ENCODE assay signal across 1 cellular context in the genomic region with DNA sequence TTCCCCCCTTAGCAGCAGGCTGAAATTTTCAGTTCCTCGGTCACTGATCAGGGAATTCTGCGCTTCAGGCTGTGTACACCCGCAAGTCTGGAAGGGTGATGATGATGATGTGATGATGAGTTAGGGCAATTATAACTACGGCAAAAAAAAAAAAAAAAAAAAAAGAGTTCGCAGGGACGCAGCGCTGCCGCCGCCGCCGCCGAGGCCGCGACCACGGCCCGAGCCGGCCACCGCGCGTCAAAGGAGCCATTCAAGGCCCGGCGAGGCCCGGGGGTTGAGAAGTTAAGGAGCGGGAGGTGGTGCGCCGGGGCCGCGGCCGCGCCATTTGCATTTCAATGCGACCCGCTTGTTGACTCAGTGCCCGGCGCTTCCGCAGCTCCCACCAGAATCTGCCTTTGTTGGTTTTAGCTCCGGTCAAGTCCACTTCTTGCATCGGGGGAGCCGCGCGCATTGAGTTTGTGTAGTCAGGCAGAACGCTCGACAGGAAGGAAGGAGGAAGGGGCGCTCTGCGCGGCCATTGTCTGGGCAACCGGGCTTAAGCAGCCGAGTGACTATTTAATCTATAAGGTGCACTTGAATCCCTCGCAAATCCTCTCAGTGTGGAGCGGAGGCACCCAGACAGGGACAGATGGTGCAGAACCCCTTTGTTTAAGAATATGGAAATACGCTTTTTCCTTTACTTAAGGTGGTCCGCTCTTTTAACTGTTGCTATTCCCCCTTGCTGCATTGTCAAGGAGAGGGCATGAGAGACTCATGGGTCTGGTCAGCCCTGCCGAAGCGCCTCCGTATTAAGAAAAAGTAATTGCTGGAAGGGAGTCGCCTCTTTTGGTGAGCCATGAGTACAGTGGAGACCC.
TF ChIP-seq lines count a peak whose summit lies in the region.

No MANE protein-coding gene starts in this region.

TF ChIP-seq in SK-N-SH, 30 proteins besides CTCF, POLR2A, EP300 and RAD21 (continued from another document):
- TF ChIP-seq, protein P1, sequence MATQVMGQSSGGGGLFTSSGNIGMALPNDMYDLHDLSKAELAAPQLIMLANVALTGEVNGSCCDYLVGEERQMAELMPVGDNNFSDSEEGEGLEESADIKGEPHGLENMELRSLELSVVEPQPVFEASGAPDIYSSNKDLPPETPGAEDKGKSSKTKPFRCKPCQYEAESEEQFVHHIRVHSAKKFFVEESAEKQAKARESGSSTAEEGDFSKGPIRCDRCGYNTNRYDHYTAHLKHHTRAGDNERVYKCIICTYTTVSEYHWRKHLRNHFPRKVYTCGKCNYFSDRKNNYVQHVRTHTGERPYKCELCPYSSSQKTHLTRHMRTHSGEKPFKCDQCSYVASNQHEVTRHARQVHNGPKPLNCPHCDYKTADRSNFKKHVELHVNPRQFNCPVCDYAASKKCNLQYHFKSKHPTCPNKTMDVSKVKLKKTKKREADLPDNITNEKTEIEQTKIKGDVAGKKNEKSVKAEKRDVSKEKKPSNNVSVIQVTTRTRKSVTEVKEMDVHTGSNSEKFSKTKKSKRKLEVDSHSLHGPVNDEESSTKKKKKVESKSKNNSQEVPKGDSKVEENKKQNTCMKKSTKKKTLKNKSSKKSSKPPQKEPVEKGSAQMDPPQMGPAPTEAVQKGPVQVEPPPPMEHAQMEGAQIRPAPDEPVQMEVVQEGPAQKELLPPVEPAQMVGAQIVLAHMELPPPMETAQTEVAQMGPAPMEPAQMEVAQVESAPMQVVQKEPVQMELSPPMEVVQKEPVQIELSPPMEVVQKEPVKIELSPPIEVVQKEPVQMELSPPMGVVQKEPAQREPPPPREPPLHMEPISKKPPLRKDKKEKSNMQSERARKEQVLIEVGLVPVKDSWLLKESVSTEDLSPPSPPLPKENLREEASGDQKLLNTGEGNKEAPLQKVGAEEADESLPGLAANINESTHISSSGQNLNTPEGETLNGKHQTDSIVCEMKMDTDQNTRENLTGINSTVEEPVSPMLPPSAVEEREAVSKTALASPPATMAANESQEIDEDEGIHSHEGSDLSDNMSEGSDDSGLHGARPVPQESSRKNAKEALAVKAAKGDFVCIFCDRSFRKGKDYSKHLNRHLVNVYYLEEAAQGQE (IDR thresholded peaks at IDR 0.05; ENCODE audit: low read depth, low read length): no peak
- TF ChIP-seq, protein P2, sequence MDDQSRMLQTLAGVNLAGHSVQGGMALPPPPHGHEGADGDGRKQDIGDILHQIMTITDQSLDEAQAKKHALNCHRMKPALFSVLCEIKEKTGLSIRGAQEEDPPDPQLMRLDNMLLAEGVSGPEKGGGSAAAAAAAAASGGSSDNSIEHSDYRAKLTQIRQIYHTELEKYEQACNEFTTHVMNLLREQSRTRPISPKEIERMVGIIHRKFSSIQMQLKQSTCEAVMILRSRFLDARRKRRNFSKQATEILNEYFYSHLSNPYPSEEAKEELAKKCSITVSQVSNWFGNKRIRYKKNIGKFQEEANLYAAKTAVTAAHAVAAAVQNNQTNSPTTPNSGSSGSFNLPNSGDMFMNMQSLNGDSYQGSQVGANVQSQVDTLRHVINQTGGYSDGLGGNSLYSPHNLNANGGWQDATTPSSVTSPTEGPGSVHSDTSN (IDR thresholded peaks at IDR 0.05): no peak
- no peak for TF ChIP-seq SIN3A (IDR thresholded peaks at IDR 0.05; ENCODE audit: borderline replicate concordance, low read depth, low read length)
- no peak for TF ChIP-seq POLR2AphosphoS5 (IDR thresholded peaks at IDR 0.05; ENCODE audit: low read depth, low read length)
- no peak for TF ChIP-seq YY1 (IDR thresholded peaks at IDR 0.05; ENCODE audit: low read depth)
